In the genomic region with DNA sequence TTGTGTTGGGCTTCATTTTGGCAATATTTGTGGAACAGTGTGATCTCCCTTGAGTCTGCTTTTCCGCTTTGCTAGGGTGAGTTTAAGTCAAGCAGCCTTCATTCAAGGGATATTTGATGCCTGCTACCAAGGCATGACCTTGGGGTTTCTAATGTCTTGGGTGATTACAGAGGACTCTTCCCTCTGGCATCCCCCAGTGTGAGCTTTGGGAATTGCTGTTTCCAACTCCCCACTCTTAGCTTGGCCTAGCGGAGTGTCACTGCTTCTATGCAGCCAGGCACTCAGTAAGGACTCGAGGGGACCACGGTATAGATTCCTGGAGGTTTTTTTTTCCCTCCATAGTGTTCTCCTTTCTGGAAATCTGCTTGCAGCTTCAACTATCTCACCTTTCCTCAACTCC, we compare ENCODE assay signal across 10 cellular contexts. TPM values are rescaled to one million over a fixed set of nuclear protein-coding genes. Genes with fewer than 3 reads are reported as not detected.
DNase-seq lines count a peak whose midpoint lies in the region; ATAC-seq, FAIRE-seq and TF ChIP-seq lines count a peak whose summit lies in the region.
"Had no signal": no experiment of that assay in that cellular context is flagged by ENCODE, and none has a peak within 500 bp of the region (broad histone marks: within the 10 kb centered on the region; RNA-seq: fewer than 3 reads in every experiment).

No MANE protein-coding gene starts in this region.

- in situ Hi-C loops in GM12878 (cut with MboI), result no loop called here

- BruUV-seq in GM12878 (replicated peaks; lab: Mats Ljungman, UMichigan), result no TSS peak

- no peak overlapping the region for H3K27ac ChIP-seq in GM12878 (ENCODE audit: control insufficient read depth, insufficient read depth)

- no peak for TF ChIP-seq POLR2A in GM12878 (IDR thresholded peaks at IDR 0.05; ENCODE audit: low read depth, low read length)

- RAD21 ChIA-PET in GM12878 (lab: Charles Lee; ENCODE audit: unreplicated experiment), result interaction anchor here (1.3 kb wide), 1 partner anchor 104 kb away, joined by 5 read pairs; no protein-coding TSS in a partner anchor

- H4K20me1 ChIP-seq in Loucy (ENCODE audit: insufficient read depth, low read length, poor library complexity, severe bottlenecking) (no peaks in the 10 kb centered on the region), GM12878 (ENCODE audit: control insufficient read depth, insufficient read depth) (no peaks in the 10 kb centered on the region)

- H3F3A ChIP-seq in Loucy (ENCODE audit: low read depth), result no peaks in the 10 kb centered on the region

- DNase-seq in EH (ENCODE audit: low read depth), result peak; percentile 4
- no peak for DNase-seq in GM12878 (ENCODE audit: low read depth, low spot score)
- no peak for DNase-seq in mucosa of descending colon
- no peak for DNase-seq in LoVo (ENCODE audit: low spot score)
- no peak for DNase-seq in GM03348 (ENCODE audit: low spot score)
- no peak for DNase-seq in SHP77 treated with DMSO at 0.1 percent for 48 hours (lab: John Stamatoyannopoulos, UW)
- no peak for DNase-seq in GDM1 (lab: John Stamatoyannopoulos, UW)
- DNase-seq: NCI-H2081 had no signal

- FAIRE-seq in GM12878 (lab: Jason Lieb, UNC), result no peak

- no peaks in the 10 kb centered on the region for H3K9me2 ChIP-seq in Loucy (replicated peaks; ENCODE audit: low read depth, low read length)

- 0 out of 2 replicates have a peak, but pooled peaks have one; percentile 10 for TF ChIP-seq RAD21 in GM12878 (IDR thresholded peaks at IDR 0.05; ENCODE audit: insufficient read depth, low read depth, low read length)

- H3K9ac ChIP-seq in Loucy (ENCODE audit: low read depth, low read length, poor library complexity, severe bottlenecking), result no peak overlapping the region
- no peak overlapping the region for H3K9ac ChIP-seq in GM12878 (ENCODE audit: control insufficient read depth, insufficient read depth, low read length)

- H3K4me3 ChIP-seq in Loucy (ENCODE audit: low read length, poor library complexity, severe bottlenecking) (no peak overlapping the region), GM12878 (no peak overlapping the region), mucosa of descending colon (no peak overlapping the region)

- SMC1A ChIA-PET in GM12878 (lab: Charles Lee; ENCODE audit: uncharacterized antibody, unreplicated experiment), result interaction anchor here (0.9 to 2.6 kb wide), 3 partner anchors 19 to 100 kb away, joined by 3 to 8 read pairs (median 3); partner anchors contain the start of gene GCNT3

- intact Hi-C loops in GM12878 (cut with micrococcal nuclease; ENCODE audit: unreplicated experiment) (no loop called here), mucosa of descending colon (cut with DNase I, micrococcal nuclease) (no loop called here)

- H2AFZ ChIP-seq in Loucy (ENCODE audit: low read length), result no peak overlapping the region
- H2AFZ ChIP-seq in GM12878 (ENCODE audit: control insufficient read depth, low read depth, low read length), result no peak overlapping the region

- H3K79me2 ChIP-seq in Loucy (ENCODE audit: insufficient read depth, low read length), result no peaks in the 10 kb centered on the region
- no peaks in the 10 kb centered on the region for H3K79me2 ChIP-seq in GM12878 (ENCODE audit: control insufficient read depth, insufficient read depth, low read length)

- no peaks in the 10 kb centered on the region for H3K27me3 ChIP-seq in Loucy (ENCODE audit: insufficient read depth, low read length, poor library complexity, severe bottlenecking)
- H3K27me3 ChIP-seq in GM12878 (replicated peaks in 1 of 2; ENCODE audit: control insufficient read depth in 2 of 2, insufficient read depth in 2 of 2, low read length in 1 of 2), result no peaks in the 10 kb centered on the region

- ATAC-seq in GM12878, result no peak
- ATAC-seq in mucosa of descending colon, result peak; percentile 28

- H3K4me1 ChIP-seq in Loucy (ENCODE audit: insufficient read depth, low read length, poor library complexity, severe bottlenecking), result no peaks in the 10 kb centered on the region
- no peaks in the 10 kb centered on the region for H3K4me1 ChIP-seq in GM12878 (ENCODE audit: control insufficient read depth, insufficient read depth, low read length)
- H3K4me1 ChIP-seq in mucosa of descending colon (ENCODE audit: low read depth), result no peaks in the 10 kb centered on the region

- H3K36me3 ChIP-seq in Loucy (ENCODE audit: insufficient read depth, low read length), result peaks cover 3% of the 10 kb centered on the region; the same call in 1 of the 2 replicates
- H3K36me3 ChIP-seq in GM12878 (ENCODE audit: control insufficient read depth in 2 of 2, insufficient read depth in 2 of 2, low read length in 1 of 2), result no peaks in the 10 kb centered on the region; a peak in 1 of 4 replicates
- no peaks in the 10 kb centered on the region for H3K36me3 ChIP-seq in mucosa of descending colon (ENCODE audit: low read depth)

- H3K4me2 ChIP-seq in Loucy (ENCODE audit: low read depth, low read length, poor library complexity, severe bottlenecking), result no peak overlapping the region
- no peak overlapping the region for H3K4me2 ChIP-seq in GM12878 (ENCODE audit: control insufficient read depth, insufficient read depth)

- WGBS in GM12878 (ENCODE audit: insufficient coverage, insufficient replicate concordance, low lambda C conversion rate, missing lambda C conversion rate), result 87% methylated on average over 4 of the region's 4 CpGs

- TF ChIP-seq CTCF in Loucy (conservative IDR thresholded peaks at IDR 0.05; ENCODE audit: low read length) (peak; percentile 42), GM12878 (IDR thresholded peaks at IDR 0.05 in 2 of 3, conservative IDR thresholded peaks at IDR 0.05 in 1 of 3; ENCODE audit: control insufficient read depth in 2 of 3, extremely low read depth in 1 of 3, insufficient read depth in 1 of 3, low read depth in 3 of 3, low read length in 3 of 3) (peak; percentile 9 to 23 (median 17); a peak in 2 of 6 replicates), mucosa of descending colon (IDR thresholded peaks at IDR 0.05) (no peak)

- CTCF ChIA-PET in GM12878 (lab: Yijun Ruan, JAX), result interaction anchor here (1.2 to 2.3 kb wide), 4 partner anchors 11 to 100 kb away, joined by 3 to 12 read pairs (median 4); no protein-coding TSS in a partner anchor

- H3K9me3 ChIP-seq in Loucy (ENCODE audit: insufficient read depth, low read depth, low read length) (no peaks in the 10 kb centered on the region), GM12878 (replicated peaks; ENCODE audit: control insufficient read depth, insufficient read depth, low read length) (no peaks in the 10 kb centered on the region), mucosa of descending colon (no peaks in the 10 kb centered on the region)

- POLR2A ChIA-PET in GM12878 (lab: Charles Lee), result no interaction called here

- no peak for TF ChIP-seq EP300 in GM12878 (IDR thresholded peaks at IDR 0.05; ENCODE audit: borderline replicate concordance in 1 of 2, control insufficient read depth in 1 of 2, low read depth in 2 of 2, low read length in 2 of 2)

RNA-seq across cellular contexts. Expression of gene GCNT3, which starts 21.1 kb away (rescaled TPM):
- not detected in 2 replicates for total RNA-seq in GM12878 (2013; cell fraction: nucleolus; rRNA removed)
- total RNA-seq in GM12878 (2014; rRNA removed), result 0.05 and 0.34 TPM in 2 replicates
- 0.04 and 0.23 TPM in 2 replicates for total RNA-seq in GM12878 (2014; rRNA removed; fragmentation: Illumina TruSeq; extraction: Trizol)
- total RNA-seq in GM12878 (2021), result 0.11 and 0.31 TPM in 2 replicates
- polyA plus RNA-seq in GM12878 (2011; ENCODE audit: low read depth), result not detected
- 0.53 and 0.55 TPM in 2 replicates for polyA plus RNA-seq in GM12878 (2011; rRNA removed)
- 0.28 and 0.51 TPM in 2 replicates for polyA plus RNA-seq in GM12878 (2011; cell fraction: cytosol; rRNA removed)
- 0.15 and 0.27 TPM in 2 replicates for polyA plus RNA-seq in GM12878 (2011; cell fraction: nucleus; rRNA removed)
- 0.08 and 0.21 TPM in 2 replicates for polyA plus RNA-seq in GM12878 (2012)
- polyA plus RNA-seq in GM12878 (2014; fragmentation: Illumina TruSeq; extraction: Trizol), result 0.12 TPM in 1 of 2 replicates, not detected in the other
- under 1 TPM in 1 of 2 experiments, not detected in 1; 0.38 TPM for polyA plus RNA-seq in GM12878 (2014; fragmentation: Nextera tagmentation; extraction: Ambion mirVana)
- 0.03 and 0.05 TPM in 2 replicates for polyA plus RNA-seq in GM12878 (2014; rRNA removed)
- polyA plus RNA-seq in GM12878 (2016; fragmentation: Nextera tagmentation; extraction: Ambion mirVana), result under 1 TPM in 1 of 2 experiments, not detected in 1; 0.20 TPM
- 0.36 and 0.73 TPM in 2 replicates for polyA minus RNA-seq in GM12878 (2011; rRNA and poly(A)+ RNA removed)
- not detected in 2 replicates for polyA minus RNA-seq in GM12878 (2011; cell fraction: cytosol; rRNA and poly(A)+ RNA removed)
- polyA minus RNA-seq in GM12878 (2011; cell fraction: nucleus; rRNA and poly(A)+ RNA removed), result 0.48 and 0.60 TPM in 2 replicates
- total RNA-seq in mucosa of descending colon, result 100 to 1,000 TPM; 239 to 506 (median 426) TPM
- total RNA-seq: omental fat pad had no signal

RNA-seq across cellular contexts. Expression of gene GTF2A2, which starts 24.6 kb away (rescaled TPM):
- total RNA-seq in GM12878 (2013; cell fraction: nucleolus; rRNA removed), result 23.3 and 27.0 TPM in 2 replicates
- total RNA-seq in GM12878 (2014; rRNA removed) (89.2 and 104 TPM in 2 replicates), GM12878 (2014; rRNA removed; fragmentation: Illumina TruSeq; extraction: Trizol) (98.1 and 105 TPM in 2 replicates), GM12878 (2021) (150 and 160 TPM in 2 replicates), mucosa of descending colon (100 to 1,000 TPM in 1 of 3 donors, 10 to 100 TPM in 2; 87.8 to 145 (median 99.6) TPM)
- polyA plus RNA-seq in GM12878 (2011; ENCODE audit: low read depth), result 56.6 TPM
- polyA plus RNA-seq in GM12878 (2011; rRNA removed) (93.9 and 172 TPM in 2 replicates), GM12878 (2014; fragmentation: Illumina TruSeq; extraction: Trizol) (108 and 124 TPM in 2 replicates), GM12878 (2014; fragmentation: Nextera tagmentation; extraction: Ambion mirVana) (100 to 1,000 TPM; 479 to 565 TPM), GM12878 (2014; rRNA removed) (101 and 103 TPM in 2 replicates), GM12878 (2016; fragmentation: Nextera tagmentation; extraction: Ambion mirVana) (100 to 1,000 TPM; 486 to 493 TPM)
- polyA plus RNA-seq in GM12878 (2011; cell fraction: cytosol; rRNA removed), result 43.4 and 48.7 TPM in 2 replicates
- polyA plus RNA-seq in GM12878 (2011; cell fraction: nucleus; rRNA removed), result 22.4 and 46.6 TPM in 2 replicates
- polyA plus RNA-seq in GM12878 (2012), result 68.8 and 94.4 TPM in 2 replicates
- 13.6 and 15.9 TPM in 2 replicates for polyA minus RNA-seq in GM12878 (2011; rRNA and poly(A)+ RNA removed)
- 9.5 and 14.2 TPM in 2 replicates for polyA minus RNA-seq in GM12878 (2011; cell fraction: cytosol; rRNA and poly(A)+ RNA removed)
- 8.7 and 11.8 TPM in 2 replicates for polyA minus RNA-seq in GM12878 (2011; cell fraction: nucleus; rRNA and poly(A)+ RNA removed)

RNA-seq across cellular contexts. Expression of gene BNIP2, which starts 56.4 kb away (rescaled TPM):
- 109 and 110 TPM in 2 replicates for total RNA-seq in GM12878 (2013; cell fraction: nucleolus; rRNA removed)
- total RNA-seq in GM12878 (2014; rRNA removed), result 61.2 and 68.1 TPM in 2 replicates
- total RNA-seq in GM12878 (2014; rRNA removed; fragmentation: Illumina TruSeq; extraction: Trizol), result 88.3 and 90.2 TPM in 2 replicates
- total RNA-seq in GM12878 (2021), result 60.2 and 63.1 TPM in 2 replicates
- 19.6 TPM for polyA plus RNA-seq in GM12878 (2011; ENCODE audit: low read depth)
- 51.8 and 86.2 TPM in 2 replicates for polyA plus RNA-seq in GM12878 (2011; rRNA removed)
- 22.8 and 49.6 TPM in 2 replicates for polyA plus RNA-seq in GM12878 (2011; cell fraction: cytosol; rRNA removed)
- 20.1 and 44.3 TPM in 2 replicates for polyA plus RNA-seq in GM12878 (2011; cell fraction: nucleus; rRNA removed)
- polyA plus RNA-seq in GM12878 (2012), result 40.0 and 41.6 TPM in 2 replicates
- 82.4 and 103 TPM in 2 replicates for polyA plus RNA-seq in GM12878 (2014; fragmentation: Illumina TruSeq; extraction: Trizol)
- 10 to 100 TPM; 29.9 to 58.5 TPM for polyA plus RNA-seq in GM12878 (2014; fragmentation: Nextera tagmentation; extraction: Ambion mirVana)
- 64.5 and 74.2 TPM in 2 replicates for polyA plus RNA-seq in GM12878 (2014; rRNA removed)
- polyA plus RNA-seq in GM12878 (2016; fragmentation: Nextera tagmentation; extraction: Ambion mirVana), result 100 to 1,000 TPM; 113 to 122 TPM
- 11.2 and 23.2 TPM in 2 replicates for polyA minus RNA-seq in GM12878 (2011; rRNA and poly(A)+ RNA removed)
- polyA minus RNA-seq in GM12878 (2011; cell fraction: cytosol; rRNA and poly(A)+ RNA removed), result 18.8 and 22.9 TPM in 2 replicates
- polyA minus RNA-seq in GM12878 (2011; cell fraction: nucleus; rRNA and poly(A)+ RNA removed), result 16.2 and 27.7 TPM in 2 replicates
- total RNA-seq in mucosa of descending colon, result 10 to 100 TPM; 59.8 to 98.4 (median 69.9) TPM

Comparison
In these comparisons a context has a peak if more than half of its experiments do, and no peak if none do; other contexts are left out.
1. RNA of gene GCNT3, which starts 21.1 kb away (total RNA-seq): 239 to 506 TPM in mucosa of descending colon; 0.04 to 0.34 TPM in GM12878; every median in the first group is over 100 times any median in the second.